ENCODE assay signal across 11 cellular contexts in genomic region chr10:5945203-5945534, GRCh38. TPM values are rescaled to one million over a fixed set of nuclear protein-coding genes. Genes with fewer than 3 reads are reported as not detected.
DNase-seq lines count a peak whose midpoint lies in the region; TF ChIP-seq lines count a peak whose summit lies in the region.
"Had no signal": no experiment of that assay in that cellular context is flagged by ENCODE, and none has a peak within 500 bp of the region (broad histone marks: within the 10 kb centered on the region; RNA-seq: fewer than 3 reads in every experiment).

No MANE protein-coding gene starts in this region.

- 78 to 86% (median 85%) methylated on average over 10 of the region's 10 CpGs for WGBS in adipose tissue, 3 donors

- H3K9me2 ChIP-seq in Karpas-422 (replicated peaks; ENCODE audit: insufficient read depth, low read length): no peaks in the 10 kb centered on the region

- H3K9ac ChIP-seq in Karpas-422 (ENCODE audit: low read length): no peak overlapping the region

- no peaks in the 10 kb centered on the region for H3K27me3 ChIP-seq in Karpas-422 (ENCODE audit: low read length)

- no peak overlapping the region for H2AFZ ChIP-seq in Karpas-422 (ENCODE audit: low read length)
- H2AFZ ChIP-seq: PC-9 had no signal

- H3K4me2 ChIP-seq in Karpas-422 (ENCODE audit: low read depth, low read length, poor library complexity, severe bottlenecking): no peak overlapping the region
- H3K4me2 ChIP-seq: PC-9 had no signal

- H4K20me1 ChIP-seq in Karpas-422 (ENCODE audit: insufficient read depth, low read depth, low read length): no peaks in the 10 kb centered on the region

- H3K4me3 ChIP-seq in AG10803 (ENCODE audit: low read length) (peak overlapping the region; percentile 52), fibroblast of villous mesenchyme (ENCODE audit: low read depth, low read length) (peak overlapping the region; percentile 45), Karpas-422 (ENCODE audit: low read length) (no peak overlapping the region)
- H3K4me3 ChIP-seq: PC-9 had no signal

- H3K4me1 ChIP-seq in Karpas-422 (ENCODE audit: low read length): no peaks in the 10 kb centered on the region
- H3K4me1 ChIP-seq: BE2C had no signal

- intact Hi-C loops in posterior vena cava (cut with DNase I): loop anchor here (5.0 to 10.0 kb wide), 2 partner anchors 140 to 227 kb away; partner anchors contain the start of gene RBM17 (in 1 of the 2)

- H3K27ac ChIP-seq in adipose tissue (ENCODE audit: low read depth, low read length): peak overlapping the region; percentile 79
- no peak overlapping the region for H3K27ac ChIP-seq in Karpas-422 (ENCODE audit: low read length)
- H3K27ac ChIP-seq: PC-9 had no signal

- TF ChIP-seq CTCF in AG10803 (conservative IDR thresholded peaks at IDR 0.05; ENCODE audit: low read length): no peak
- no peak for TF ChIP-seq CTCF in fibroblast of villous mesenchyme (IDR thresholded peaks at IDR 0.05; ENCODE audit: insufficient read depth, low read depth, low read length)

- H3K79me2 ChIP-seq in Karpas-422 (ENCODE audit: low read length): no peaks in the 10 kb centered on the region

- no peaks in the 10 kb centered on the region for H3K9me3 ChIP-seq in Karpas-422 (ENCODE audit: low read length)
- H3K9me3 ChIP-seq: BE2C had no signal

- H3K36me3 ChIP-seq in Karpas-422 (ENCODE audit: insufficient read depth, low read length): no peaks in the 10 kb centered on the region
- H3K36me3 ChIP-seq: BE2C had no signal

- DNase-seq in AG10803 (ENCODE audit: low read depth): no peak
- DNase-seq in fibroblast of villous mesenchyme (ENCODE audit: low read depth): no peak
- peak; percentile 73 for DNase-seq in posterior vena cava (ENCODE audit: low spot score)
- DNase-seq in activated gamma-delta T cell treated with Interleukin-2 at 50 U/mL for 16 hours: no peak
- DNase-seq in OCI-M2 (lab: John Stamatoyannopoulos, UW; ENCODE audit: unreplicated experiment): no peak
- no peak for DNase-seq in Karpas-422
- no peak for DNase-seq in activated T-cell treated with anti-CD3 and anti-CD28 coated beads, Interleukin-2, amount 50 U/mL, for 48 hours
- DNase-seq: BE2C, GDM1, PC-9 had no signal

RNA-seq across cellular contexts. Expression of gene IL15RA, which starts 32.2 kb away (rescaled TPM):
- 10 to 100 TPM; 19.8 to 29.6 (median 23.2) TPM for polyA plus RNA-seq in adipose tissue
- total RNA-seq in fibroblast of villous mesenchyme (2.6 and 3.0 TPM in 2 replicates), posterior vena cava (10 to 100 TPM; 16.9 to 20.9 TPM)
- not detected in 2 replicates for total RNA-seq in Karpas-422 (2014; rRNA removed; shearing (Covaris generic); ENCODE audit: low replicate concordance)

RNA-seq across cellular contexts. Expression of gene FBH1, which starts 55.1 kb away (rescaled TPM):
- polyA plus RNA-seq in adipose tissue: 10 to 100 TPM; 24.0 to 73.7 (median 46.3) TPM
- total RNA-seq in fibroblast of villous mesenchyme (78.9 and 91.5 TPM in 2 replicates), posterior vena cava (10 to 100 TPM; 75.1 to 78.6 TPM)
- 61.9 and 90.1 TPM in 2 replicates for total RNA-seq in Karpas-422 (2014; rRNA removed; shearing (Covaris generic); ENCODE audit: low replicate concordance)

RNA-seq across cellular contexts. Expression of gene ANKRD16, which starts 55.5 kb away (rescaled TPM):
- 1 to 10 TPM; 3.3 to 4.8 (median 4.6) TPM for polyA plus RNA-seq in adipose tissue
- total RNA-seq in fibroblast of villous mesenchyme (4.7 and 9.3 TPM in 2 replicates), posterior vena cava (1 to 10 TPM; 3.6 to 4.5 TPM)
- 12.8 and 29.5 TPM in 2 replicates for total RNA-seq in Karpas-422 (2014; rRNA removed; shearing (Covaris generic); ENCODE audit: low replicate concordance)
